ENCODE assay signal across 8 cellular contexts in the genomic region with DNA sequence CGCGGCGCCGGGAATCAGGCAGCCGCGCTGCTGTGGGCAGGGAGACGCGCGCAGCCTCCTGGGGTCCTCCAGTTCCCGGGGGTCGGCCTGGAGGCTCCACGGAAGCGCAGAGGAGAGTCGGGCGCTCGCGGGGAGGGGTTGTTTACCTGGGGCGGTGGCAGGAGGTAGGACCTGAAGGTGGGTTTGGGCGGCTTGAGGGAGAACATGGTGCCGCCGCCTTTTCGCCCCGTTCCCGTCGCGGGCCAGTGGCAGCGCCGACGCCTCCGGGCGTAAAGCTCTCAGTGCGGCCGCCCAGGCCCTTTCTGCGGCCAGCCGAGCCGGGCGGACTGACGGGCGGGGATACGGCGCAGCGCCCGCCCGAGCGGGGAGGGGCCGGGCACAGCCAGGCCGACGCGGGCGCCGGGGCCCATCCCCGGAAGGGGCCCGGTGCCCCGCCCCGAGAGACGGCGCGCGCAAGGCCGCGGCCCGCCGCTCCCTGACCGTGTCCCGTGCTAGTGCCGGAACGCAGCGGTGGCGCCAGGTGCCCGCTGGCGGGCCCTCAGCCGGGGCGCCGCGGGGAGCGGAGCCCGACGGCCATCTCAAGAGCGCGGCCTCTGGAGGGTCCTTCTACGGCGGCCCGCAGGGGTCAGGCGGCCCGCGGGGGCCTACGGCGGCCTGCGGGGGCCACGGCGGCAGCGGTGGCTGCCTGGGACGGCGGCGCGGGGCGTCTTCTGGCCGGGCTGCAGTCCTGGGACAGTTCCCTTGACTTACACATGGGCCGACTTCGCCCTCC. TPM values are rescaled to one million over a fixed set of nuclear protein-coding genes. Genes with fewer than 3 reads are reported as not detected.
DNase-seq lines count a peak whose midpoint lies in the region; ATAC-seq and TF ChIP-seq lines count a peak whose summit lies in the region.

MTMR10 (minus strand) TSS at position 328 of the 772 bp plus-strand sequence; CDS start at position 206, 122 bp downstream.

- peak within 1 kb of the TSS; percentile 94 for H2BK5ac ChIP-seq in trophoblast cell (ENCODE audit: low read depth, low read length, poor library complexity)

- H3K4me1 Mint-ChIP-seq in activated naive CD8-positive, alpha-beta T cell treated with anti-CD3 and anti-CD28 coated beads for 36 hours: peaks cover 18% of the 10 kb centered on the region

- H3K4me1 ChIP-seq in DND-41 (ENCODE audit: insufficient read depth, low read length) (peaks cover 32% of the 10 kb centered on the region), trophoblast cell (ENCODE audit: control insufficient read depth in 1 of 2, insufficient read depth in 2 of 2, low read length in 2 of 2) (peaks cover 3 to 6% of the 10 kb centered on the region in 2 experiments), tibial artery (peaks cover 0 to 28% (median 16%) of the 10 kb centered on the region in 4 donors)

- intact Hi-C loops in Right ventricle myocardium inferior (cut with DNase I) (loop anchor here (5.0 kb wide), 3 partner anchors 41 to 89 kb away; partner anchors contain the start of gene FAN1), tibial artery (cut with DNase I; ENCODE audit: low total_unique reads) (loop anchor here (10.0 kb wide), 1 partner anchor 223 kb away; no protein-coding TSS in a partner anchor)

- no peaks in the 10 kb centered on the region for H3K9me3 Mint-ChIP-seq in activated naive CD8-positive, alpha-beta T cell treated with anti-CD3 and anti-CD28 coated beads for 36 hours

- no peak for TF ChIP-seq CTCF in DND-41 (IDR thresholded peaks at IDR 0.05; ENCODE audit: borderline replicate concordance, extremely low read depth, low read length, poor library complexity, severe bottlenecking)
- no peak for TF ChIP-seq CTCF in tibial artery (IDR thresholded peaks at IDR 0.05)

- H3K4me2 ChIP-seq in DND-41 (ENCODE audit: insufficient read depth, low read length): peak within 1 kb of the TSS; percentile 95
- peak within 1 kb of the TSS; percentile 78 for H3K4me2 ChIP-seq in trophoblast cell (ENCODE audit: low read length)

- H4K12ac ChIP-seq in trophoblast cell (ENCODE audit: low read depth, low read length): peak within 1 kb of the TSS; percentile 88

- peak within 1 kb of the TSS; percentile 99 for H4K8ac ChIP-seq in trophoblast cell (ENCODE audit: low read depth, low read length)

- peak within 1 kb of the TSS; percentile 86 for H3K27ac Mint-ChIP-seq in activated naive CD8-positive, alpha-beta T cell treated with anti-CD3 and anti-CD28 coated beads for 36 hours

- H3K27ac ChIP-seq in DND-41 (ENCODE audit: low read length): peak within 1 kb of the TSS; percentile 86
- H3K27ac ChIP-seq in trophoblast cell (ENCODE audit: low read depth, low read length): peak within 1 kb of the TSS; percentile 95
- peak within 1 kb of the TSS; percentile 97 for H3K27ac ChIP-seq in tibial artery

- peak within 1 kb of the TSS; percentile 99 for H2AFZ ChIP-seq in DND-41 (ENCODE audit: low read depth, low read length)
- peak within 1 kb of the TSS; percentile 66 for H2AFZ ChIP-seq in trophoblast cell (ENCODE audit: insufficient read depth, low read length, poor library complexity)

- H3K18ac ChIP-seq in trophoblast cell (ENCODE audit: low read length): peak within 1 kb of the TSS; percentile 98

- H2BK120ac ChIP-seq in trophoblast cell (ENCODE audit: insufficient read depth, low read length, poor library complexity): peak within 1 kb of the TSS; percentile 97

- peak within 1 kb of the TSS; percentile 98 for H3K14ac ChIP-seq in trophoblast cell (ENCODE audit: low read length)

- peak within 1 kb of the TSS; percentile 84 for H2AK5ac ChIP-seq in trophoblast cell (ENCODE audit: low read length)

- peaks cover 7% of the 10 kb centered on the region for H3K36me3 Mint-ChIP-seq in activated naive CD8-positive, alpha-beta T cell treated with anti-CD3 and anti-CD28 coated beads for 36 hours

- DNase-seq in DND-41: peak; percentile 68
- DNase-seq in HuH-7 (ENCODE audit: low spot score): peak; percentile 67
- peak; percentile 70 for DNase-seq in SKM-1 treated with dmso at 0.1 percent for 144 hours (lab: John Stamatoyannopoulos, UW; ENCODE audit: unreplicated experiment)
- peak; percentile 83 for DNase-seq in activated naive CD8-positive, alpha-beta T cell treated with anti-CD3 and anti-CD28 coated beads for 36 hours
- DNase-seq in Right ventricle myocardium inferior (ENCODE audit: missing footprints): peak; percentile 91
- peak; percentile 80 to 90 for DNase-seq in trophoblast cell
- peak; percentile 47 to 85 for DNase-seq in tibial artery

- H3K9ac ChIP-seq in DND-41 (ENCODE audit: low read depth, low read length): peak within 1 kb of the TSS; percentile 94
- H3K9ac ChIP-seq in trophoblast cell (ENCODE audit: low read length): peak within 1 kb of the TSS; percentile 91

- H3K4me3 ChIP-seq in DND-41 (ENCODE audit: low read depth in 1 of 2, low read length in 2 of 2) (peak within 1 kb of the TSS; percentile 98 to 100), trophoblast cell (ENCODE audit: low read depth, low read length) (peak within 1 kb of the TSS; percentile 88), tibial artery (peak within 1 kb of the TSS; percentile 100)

- H3K4ac ChIP-seq in trophoblast cell (ENCODE audit: low read depth, low read length): peak within 1 kb of the TSS; percentile 71

- H3K27me3 ChIP-seq in DND-41 (ENCODE audit: insufficient read depth, low read length, poor library complexity) (no peaks in the 10 kb centered on the region), trophoblast cell (ENCODE audit: insufficient read depth, low read length) (no peaks in the 10 kb centered on the region), tibial artery (no peaks in the 10 kb centered on the region)

- ATAC-seq in DND-41 (ENCODE audit: insufficient read depth, low read depth) (peak; percentile 91), GM21526 (IDR thresholded peaks at IDR 0.05; ENCODE audit: low FRiP score, unreplicated experiment) (peak; percentile 85), Right ventricle myocardium inferior (peak; percentile 97)

- no peak within 1 kb of the TSS for H3K23ac ChIP-seq in trophoblast cell (ENCODE audit: low read length)

- WGBS in trophoblast cell (ENCODE audit: extremely low coverage, insufficient coverage, insufficient read length): no CpG with 5 or more reads among the region's 100 CpGs

- H3K79me1 ChIP-seq in trophoblast cell (ENCODE audit: low read length): peaks cover 16% of the 10 kb centered on the region

- peak within 1 kb of the TSS; percentile 51 for H2BK12ac ChIP-seq in trophoblast cell (ENCODE audit: low read length)

- H3K36me3 ChIP-seq in DND-41 (ENCODE audit: insufficient read depth, low read length) (peaks cover 8% of the 10 kb centered on the region), trophoblast cell (ENCODE audit: control insufficient read depth in 1 of 2, insufficient read depth in 2 of 2, low read length in 2 of 2) (peaks cover 3% of the 10 kb centered on the region in 2 experiments), tibial artery (peaks cover 0 to 6% (median 0%) of the 10 kb centered on the region in 3 donors)

- H3K4me3 Mint-ChIP-seq in activated naive CD8-positive, alpha-beta T cell treated with anti-CD3 and anti-CD28 coated beads for 36 hours: peak within 1 kb of the TSS; percentile 93

- peaks cover 32% of the 10 kb centered on the region for H3K79me2 ChIP-seq in DND-41 (ENCODE audit: insufficient read depth, low read length)
- peaks cover 18% of the 10 kb centered on the region for H3K79me2 ChIP-seq in trophoblast cell (ENCODE audit: control insufficient read depth, insufficient read depth, low read length, poor library complexity)

- H3K9me3 ChIP-seq in DND-41 (ENCODE audit: insufficient read depth, low read length, severe bottlenecking) (no peaks in the 10 kb centered on the region), trophoblast cell (ENCODE audit: insufficient read depth, low read depth, low read length) (no peaks in the 10 kb centered on the region), tibial artery (no peaks in the 10 kb centered on the region)

- peak within 1 kb of the TSS; percentile 96 for H4K91ac ChIP-seq in trophoblast cell (ENCODE audit: low read depth, low read length)

- peaks cover 4% of the 10 kb centered on the region; the same call in 1 of the 2 replicates for H4K20me1 ChIP-seq in DND-41 (ENCODE audit: insufficient read depth, low read length)

- no peaks in the 10 kb centered on the region for H3K27me3 Mint-ChIP-seq in activated naive CD8-positive, alpha-beta T cell treated with anti-CD3 and anti-CD28 coated beads for 36 hours

RNA-seq across cellular contexts. Expression of gene MTMR10, which starts in this region (rescaled TPM):
- 10 to 100 TPM; 13.6 to 15.6 TPM for total RNA-seq in activated naive CD8-positive, alpha-beta T cell treated with anti-CD3 and anti-CD28 coated beads for 36 hours
- 31.4 TPM for total RNA-seq in Right ventricle myocardium inferior
- 33.5 and 34.1 TPM in 2 replicates for polyA plus RNA-seq in trophoblast cell (2013)

Comparison
In these comparisons a context has a peak if more than half of its experiments do, and no peak if none do; other contexts are left out.
1. Peak in every context shown above with its lines: DNase-seq, ATAC-seq, H3K4me3 ChIP-seq and H3K27ac ChIP-seq.